Comparison of ENCODE assay signal across 10 cellular contexts in genomic region chr12:27534765-27535161, GRCh38. TPM values are rescaled to one million over a fixed set of nuclear protein-coding genes. Genes with fewer than 3 reads are reported as not detected.
DNase-seq lines count a peak whose midpoint lies in the region; ATAC-seq and TF ChIP-seq lines count a peak whose summit lies in the region.
"Had no signal": no experiment of that assay in that cellular context is flagged by ENCODE, and none has a peak within 500 bp of the region (broad histone marks: within the 10 kb centered on the region; RNA-seq: fewer than 3 reads in every experiment).

No MANE protein-coding gene starts in this region.

- no peaks in the 10 kb centered on the region for H3K9me3 ChIP-seq in Loucy (ENCODE audit: insufficient read depth, low read depth, low read length)
- H3K9me3 ChIP-seq in neural progenitor cell (ENCODE audit: low read depth) = no peaks in the 10 kb centered on the region
- H3K9me3 ChIP-seq in right atrium auricular region = no peaks in the 10 kb centered on the region

- H3K79me2 ChIP-seq in Loucy (ENCODE audit: insufficient read depth, low read length) = peaks cover 24% of the 10 kb centered on the region; the same call in 1 of the 2 replicates
- H3K79me2 ChIP-seq in neural progenitor cell (ENCODE audit: low read depth) = peaks cover 63% of the 10 kb centered on the region

- H3K4me3 ChIP-seq in Loucy (ENCODE audit: low read length, poor library complexity, severe bottlenecking) = peak overlapping the region; percentile 39
- H3K4me3 ChIP-seq in neural progenitor cell = no peak overlapping the region
- H3K4me3 ChIP-seq in right atrium auricular region = no peak overlapping the region

- peaks cover 8% of the 10 kb centered on the region for H3K9me3 Mint-ChIP-seq in neural progenitor cell

- H3K27ac ChIP-seq in neural progenitor cell = no peak overlapping the region
- no peak overlapping the region for H3K27ac ChIP-seq in right atrium auricular region

- H3K4me2 ChIP-seq in Loucy (ENCODE audit: low read depth, low read length, poor library complexity, severe bottlenecking) (peak overlapping the region; percentile 69), neural progenitor cell (no peak overlapping the region)

- H3K4me3 Mint-ChIP-seq in neural progenitor cell = no peak overlapping the region

- no peaks in the 10 kb centered on the region for H3K27me3 Mint-ChIP-seq in neural progenitor cell (ENCODE audit: insufficient read depth, low read depth)

- H3K27ac Mint-ChIP-seq in neural progenitor cell = peak overlapping the region; percentile 44

- H4K20me1 ChIP-seq in Loucy (ENCODE audit: insufficient read depth, low read length, poor library complexity, severe bottlenecking) (no peaks in the 10 kb centered on the region), neural progenitor cell (ENCODE audit: low read depth) (no peaks in the 10 kb centered on the region)

- H3F3A ChIP-seq in Loucy (ENCODE audit: low read depth) = peaks cover 8% of the 10 kb centered on the region
- no peaks in the 10 kb centered on the region for H3F3A ChIP-seq in neural progenitor cell (ENCODE audit: low read depth)

- H3K36me3 Mint-ChIP-seq in neural progenitor cell = peaks cover 24% of the 10 kb centered on the region

- H3K9me2 ChIP-seq in Loucy (replicated peaks; ENCODE audit: low read depth, low read length) = no peaks in the 10 kb centered on the region

- H3K9ac ChIP-seq in Loucy (ENCODE audit: low read depth, low read length, poor library complexity, severe bottlenecking) = peak overlapping the region; percentile 23
- no peak overlapping the region for H3K9ac ChIP-seq in neural progenitor cell

- H3K4me1 Mint-ChIP-seq in neural progenitor cell = peaks cover 14% of the 10 kb centered on the region

- DNase-seq in neural progenitor cell (ENCODE audit: low spot score) (no peak), iPS-NIHi7 (ENCODE audit: extremely low spot score) (no peak), right atrium auricular region (ENCODE audit: low spot score) (no peak), left ventricle myocardium superior (no peak)
- DNase-seq: cerebellar nuclear complex, foreskin fibroblast, NCI-H187 treated with DMSO at 0.1 percent for 48 hours had no signal

- H3K4me1 ChIP-seq in Loucy (ENCODE audit: insufficient read depth, low read length, poor library complexity, severe bottlenecking) = peaks cover 49% of the 10 kb centered on the region
- H3K4me1 ChIP-seq in neural progenitor cell = no peaks in the 10 kb centered on the region
- H3K4me1 ChIP-seq in right atrium auricular region = peaks cover 0 to 62% of the 10 kb centered on the region in 2 donors

- no peaks in the 10 kb centered on the region for H3K27me3 ChIP-seq in Loucy (ENCODE audit: insufficient read depth, low read length, poor library complexity, severe bottlenecking)
- H3K27me3 ChIP-seq in neural progenitor cell = no peaks in the 10 kb centered on the region
- H3K27me3 ChIP-seq in right atrium auricular region = no peaks in the 10 kb centered on the region

- H3K36me3 ChIP-seq in Loucy (ENCODE audit: insufficient read depth, low read length) (no peaks in the 10 kb centered on the region), neural progenitor cell (no peaks in the 10 kb centered on the region), right atrium auricular region (no peaks in the 10 kb centered on the region)

- TF ChIP-seq CTCF in Loucy (conservative IDR thresholded peaks at IDR 0.05; ENCODE audit: low read length) (no peak), neural progenitor cell (IDR thresholded peaks at IDR 0.05) (no peak), right atrium auricular region (IDR thresholded peaks at IDR 0.05) (no peak)

- H2AFZ ChIP-seq in Loucy (ENCODE audit: low read length) = no peak overlapping the region
- no peak overlapping the region for H2AFZ ChIP-seq in neural progenitor cell (replicated peaks)

- intact Hi-C loops in left ventricle myocardium superior (cut with micrococcal nuclease) = no loop called here

- ATAC-seq in GM18861 (IDR thresholded peaks at IDR 0.05; ENCODE audit: unreplicated experiment) (peak; percentile 3), GM21528 (IDR thresholded peaks at IDR 0.05; ENCODE audit: low FRiP score, unreplicated experiment) (peak; percentile 20), left ventricle myocardium superior (no peak)

RNA-seq across cellular contexts. Expression of gene PPFIBP1, which starts 10.8 kb away (rescaled TPM):
- total RNA-seq in neural progenitor cell (ENCODE audit: low replicate concordance) (36.5 and 61.7 TPM in 2 replicates), right atrium auricular region (10 to 100 TPM; 65.2 to 66.0 TPM), left ventricle myocardium superior (332 TPM)
